9 cellular contexts compared by ENCODE assay signal in the genomic region with DNA sequence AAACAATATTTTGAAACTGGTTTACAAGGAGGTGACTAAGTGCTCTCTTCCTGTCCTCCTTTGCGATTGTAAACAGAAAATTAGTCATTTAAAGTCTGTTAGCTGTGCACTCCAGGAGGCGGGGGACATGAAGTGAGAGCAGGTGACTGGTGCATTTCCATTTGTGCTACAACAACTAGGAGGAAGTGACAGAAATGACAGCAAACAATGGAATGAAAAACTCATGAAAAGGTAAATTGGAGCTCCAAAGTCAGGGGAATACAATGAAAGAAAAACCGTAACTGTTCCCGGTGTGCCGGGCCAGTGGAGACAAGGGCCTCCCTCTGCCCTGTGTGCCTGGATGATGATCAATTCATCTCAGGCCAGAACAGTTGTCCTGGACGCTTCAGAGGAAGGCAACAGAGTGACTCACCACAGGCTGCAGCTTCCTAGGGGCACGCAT.
DNase-seq lines count a peak whose midpoint lies in the region; ATAC-seq lines count a peak whose summit lies in the region.
"Had no signal": no experiment of that assay in that cellular context is flagged by ENCODE, and none has a peak within 500 bp of the region (broad histone marks: within the 10 kb centered on the region; RNA-seq: fewer than 3 reads in every experiment).

No MANE protein-coding gene starts in this region.

- DNase-seq in activated T-cell treated with anti-CD3 and anti-CD28 coated beads, Interleukin-2, amount 50 U/mL, for 72 hours = peak; percentile 29 to 46
- DNase-seq in activated T-cell treated with anti-CD3 and anti-CD28 coated beads, Interleukin-2, amount 50 U/mL, for 1 hour = no peak
- DNase-seq in NCI-H2196 treated with DMSO at 0.1 percent for 48 hours (lab: John Stamatoyannopoulos, UW; ENCODE audit: unreplicated experiment) = peak; percentile 45
- peak; percentile 20 for DNase-seq in cerebellum (ENCODE audit: low spot score)
- DNase-seq in stimulated activated naive CD8-positive, alpha-beta T cell treated with anti-CD3 and anti-CD28 coated beads, Interleukin-15, Interleukin-2, amounts not matched to agents 100 U/mL and 50 U/mL, for 24 hours = no peak
- DNase-seq in putamen (ENCODE audit: low spot score) = no peak
- DNase-seq in SK-N-DZ (ENCODE audit: low spot score) = no peak
- DNase-seq in Ammon's horn (ENCODE audit: low spot score) = no peak
- DNase-seq: MM.1S had no signal

- H3K36me3 Mint-ChIP-seq in activated T-cell treated with anti-CD3 and anti-CD28 coated beads, Interleukin-2, amount 50 U/mL, for 72 hours (ENCODE audit: insufficient read depth in 2 of 2) = peaks cover 0 to 2% of the 10 kb centered on the region in 2 donors

- peak overlapping the region; percentile 47 for H3K27ac Mint-ChIP-seq in activated T-cell treated with anti-CD3 and anti-CD28 coated beads, Interleukin-2, amount 50 U/mL, for 72 hours

- H3K9me3 Mint-ChIP-seq in activated T-cell treated with anti-CD3 and anti-CD28 coated beads, Interleukin-2, amount 50 U/mL, for 72 hours = peaks cover 0 to 3% of the 10 kb centered on the region in 2 donors

- peaks cover 30% of the 10 kb centered on the region for H3K4me1 Mint-ChIP-seq in activated T-cell treated with anti-CD3 and anti-CD28 coated beads, Interleukin-2, amount 50 U/mL, for 72 hours (ENCODE audit: low read depth)

- H3K27me3 Mint-ChIP-seq in activated T-cell treated with anti-CD3 and anti-CD28 coated beads, Interleukin-2, amount 50 U/mL, for 72 hours (ENCODE audit: low read depth) = peaks cover 19% of the 10 kb centered on the region

- H3K4me3 Mint-ChIP-seq in activated T-cell treated with anti-CD3 and anti-CD28 coated beads, Interleukin-2, amount 50 U/mL, for 72 hours = peak overlapping the region in 1 of 2 donors; percentile 4

- peak; percentile 84 to 91 for ATAC-seq in activated T-cell treated with anti-CD3 and anti-CD28 coated beads, Interleukin-2, amount 50 U/mL, for 72 hours (replicated peaks in 1 of 2)
- peak; percentile 69 for ATAC-seq in stimulated activated naive CD8-positive, alpha-beta T cell treated with anti-CD3 and anti-CD28 coated beads, Interleukin-15, Interleukin-2, amounts not matched to agents 100 U/mL and 50 U/mL, for 24 hours

Comparison
In these comparisons a context has a peak if more than half of its experiments do, and no peak if none do; other contexts are left out.
1. DNase-seq: peak in activated T-cell treated with anti-CD3 and anti-CD28 coated beads, Interleukin-2, amount 50 U/mL, for 72 hours (2 of 2), NCI-H2196 treated with DMSO at 0.1 percent for 48 hours (single experiment) and cerebellum (single experiment); none in activated T-cell treated with anti-CD3 and anti-CD28 coated beads, Interleukin-2, amount 50 U/mL, for 1 hour (single experiment), stimulated activated naive CD8-positive, alpha-beta T cell treated with anti-CD3 and anti-CD28 coated beads, Interleukin-15, Interleukin-2, amounts not matched to agents 100 U/mL and 50 U/mL, for 24 hours (single experiment), putamen (single experiment), SK-N-DZ (single experiment) and Ammon's horn (single experiment).